In genomic region chr2:39118786-39119499, GRCh38 we compare ENCODE assay signal across 8 cellular contexts. TPM values are rescaled to one million over a fixed set of nuclear protein-coding genes. Genes with fewer than 3 reads are reported as not detected.
A peak's percentile ranks its signal among the peaks of the same experiment; 100 is the strongest.
DNase-seq lines count a peak whose midpoint lies in the region; ATAC-seq and TF ChIP-seq lines count a peak whose summit lies in the region.

No MANE protein-coding gene starts in this region.

- H3K4me1 ChIP-seq in cardiac muscle cell (ENCODE audit: low read depth) (peaks cover 28% of the 10 kb centered on the region), subcutaneous abdominal adipose tissue (ENCODE audit: control insufficient read depth in 5 of 5, insufficient read depth in 5 of 5, low read length in 5 of 5) (peaks cover 4 to 55% (median 47%) of the 10 kb centered on the region in 5 donors)

- no peak for TF ChIP-seq CTCF in cardiac muscle cell (IDR thresholded peaks at IDR 0.05; ENCODE audit: low read depth, low read length)
- no peak for TF ChIP-seq CTCF in activated B cell treated with CpG ODN at 0.5 μM for 24 hours (IDR thresholded peaks at IDR 0.05)

- H3K4me3 Mint-ChIP-seq in activated B cell treated with CpG ODN at 0.5 μM for 24 hours (peak overlapping the region; percentile 89), immature natural killer cell (peak overlapping the region; percentile 93 to 97 (median 94))

- H3K36me3 ChIP-seq in cardiac muscle cell (no peaks in the 10 kb centered on the region), subcutaneous abdominal adipose tissue (ENCODE audit: control insufficient read depth in 5 of 5, insufficient read depth in 5 of 5, low read length in 5 of 5) (peaks cover 0 to 6% (median 3%) of the 10 kb centered on the region in 5 donors)

- DNase-seq in cardiac muscle cell (ENCODE audit: low read depth in 1 of 2, low spot score in 1 of 2) (peak in 1 of 2 donors; percentile 40), left cardiac atrium (no peak), activated B cell treated with CpG ODN at 0.5 μM for 24 hours (no peak), immature natural killer cell (peak; percentile 12 to 23 (median 18)), activated gamma-delta T cell (lab: John Stamatoyannopoulos, UW) (no peak), SW 1271 (lab: John Stamatoyannopoulos, UW) (no peak)

- no peaks in the 10 kb centered on the region for H3K27me3 Mint-ChIP-seq in activated B cell treated with CpG ODN at 0.5 μM for 24 hours
- peaks cover 4 to 15% (median 9%) of the 10 kb centered on the region in 3 donors for H3K27me3 Mint-ChIP-seq in immature natural killer cell (ENCODE audit: low read depth in 3 of 3)

- ATAC-seq in left cardiac atrium (no peak), activated B cell treated with CpG ODN at 0.5 μM for 24 hours (ENCODE audit: low read depth) (no peak), GM18498 (IDR thresholded peaks at IDR 0.05; ENCODE audit: unreplicated experiment) (no peak)

- POLR2A ChIA-PET in activated B cell treated with CpG ODN at 0.5 μM for 24 hours (lab: Charles Lee) = interaction anchor here (0.9 to 4.1 kb wide), 5 partner anchors 9 to 368 kb away, joined by 3 to 46 read pairs (median 8); partner anchors contain the start of gene SRSF7

- H3K9me3 Mint-ChIP-seq in activated B cell treated with CpG ODN at 0.5 μM for 24 hours = no peaks in the 10 kb centered on the region
- no peaks in the 10 kb centered on the region for H3K9me3 Mint-ChIP-seq in immature natural killer cell

- CTCF ChIA-PET in activated B cell treated with CpG ODN at 0.5 μM for 24 hours (lab: Charles Lee) = interaction anchor here (0.6 to 6.5 kb wide), 9 partner anchors 10 to 611 kb away, joined by 3 to 159 read pairs (median 5); no protein-coding TSS in a partner anchor

- H3K27me3 ChIP-seq in cardiac muscle cell = no peaks in the 10 kb centered on the region
- H3K27me3 ChIP-seq in subcutaneous abdominal adipose tissue (ENCODE audit: control insufficient read depth in 5 of 5, insufficient read depth in 4 of 5, low read length in 5 of 5) = no peaks in the 10 kb centered on the region

- H3K36me3 Mint-ChIP-seq in activated B cell treated with CpG ODN at 0.5 μM for 24 hours (ENCODE audit: low read depth) (peaks cover 26% of the 10 kb centered on the region), immature natural killer cell (peaks cover 0 to 6% (median 3%) of the 10 kb centered on the region in 3 donors)

- peaks cover 58% of the 10 kb centered on the region for H3K4me1 Mint-ChIP-seq in activated B cell treated with CpG ODN at 0.5 μM for 24 hours
- H3K4me1 Mint-ChIP-seq in immature natural killer cell = peaks cover 61 to 75% of the 10 kb centered on the region in 2 donors

- intact Hi-C loops in left cardiac atrium (cut with DNase I) (loop anchor here (2.0 to 10.0 kb wide), 2 partner anchors 106 to 110 kb away; no protein-coding TSS in a partner anchor), activated B cell treated with CpG ODN at 0.5 μM for 24 hours (cut with micrococcal nuclease) (loop anchor here (2.0 kb wide), 1 partner anchor 16 kb away; no protein-coding TSS in a partner anchor)

- H3K9me3 ChIP-seq in cardiac muscle cell (ENCODE audit: low read depth) (no peaks in the 10 kb centered on the region), subcutaneous abdominal adipose tissue (ENCODE audit: control insufficient read depth in 5 of 5, low read length in 5 of 5) (no peaks in the 10 kb centered on the region)

- H3K9ac ChIP-seq in subcutaneous abdominal adipose tissue (ENCODE audit: low read length in 5 of 5) = peak overlapping the region; percentile 76 to 97 (median 96)

- H3K4me3 ChIP-seq in cardiac muscle cell (peak overlapping the region; percentile 98), subcutaneous abdominal adipose tissue (ENCODE audit: low read depth in 1 of 5, low read length in 5 of 5) (peak overlapping the region; percentile 84 to 98 (median 92))

- H3K27ac ChIP-seq in cardiac muscle cell = peak overlapping the region; percentile 98
- peak overlapping the region; percentile 84 for H3K27ac ChIP-seq in subcutaneous abdominal adipose tissue (ENCODE audit: low read depth, low read length)

- H3K27ac Mint-ChIP-seq in activated B cell treated with CpG ODN at 0.5 μM for 24 hours (peak overlapping the region; percentile 81), immature natural killer cell (peak overlapping the region; percentile 78 to 98 (median 94))

RNA-seq across cellular contexts. Expression of gene SOS1, which starts 1.9 kb away (rescaled TPM):
- total RNA-seq in cardiac muscle cell = 18.7 and 31.6 TPM in 2 replicates
- polyA plus RNA-seq in cardiac muscle cell = 15.3 and 18.4 TPM in 2 replicates
- 10 to 100 TPM; 20.8 to 26.9 TPM for total RNA-seq in left cardiac atrium
- total RNA-seq in activated B cell treated with CpG ODN at 0.5 μM for 24 hours = 39.2 and 51.9 TPM in 2 replicates
- polyA plus RNA-seq in immature natural killer cell = 10 to 100 TPM in 1 of 3 donors, 1 to 10 TPM in 2; 3.6 to 12.8 (median 8.2) TPM

Comparison
In these comparisons a context has a peak if more than half of its experiments do, and no peak if none do; other contexts are left out.
1. DNase-seq: peak in immature natural killer cell (3 of 3); none in left cardiac atrium (single experiment), activated B cell treated with CpG ODN at 0.5 μM for 24 hours (single experiment), activated gamma-delta T cell (single experiment) and SW 1271 (0 of 2).